Comparison of ENCODE assay signal across 26 cellular contexts in the genomic region with DNA sequence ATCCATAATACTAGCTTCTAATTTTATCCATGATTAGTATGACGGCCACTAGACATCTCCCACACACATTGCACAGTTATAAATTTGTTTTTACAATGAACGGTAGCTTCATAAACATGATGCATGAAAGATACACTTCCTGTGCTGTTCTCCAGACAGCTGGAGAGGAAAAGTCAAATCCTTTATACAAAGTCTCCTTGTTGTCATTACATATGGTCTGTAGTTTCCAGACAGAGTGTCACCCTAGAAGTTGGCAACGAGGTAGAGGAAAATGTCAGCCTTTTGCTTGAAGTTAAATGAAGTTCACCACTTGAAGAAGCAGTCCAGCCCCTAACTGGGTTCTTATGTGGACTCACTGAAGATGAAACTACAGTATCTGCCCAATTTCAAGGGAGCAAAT.
"Had no signal": no experiment of that assay in that cellular context is flagged by ENCODE, and none has a peak within 500 bp of the region (broad histone marks: within the 10 kb centered on the region; RNA-seq: fewer than 3 reads in every experiment).

No MANE protein-coding gene starts in this region.

- H3K79me2 ChIP-seq: hepatocyte had no signal

- ATAC-seq: gastroesophageal sphincter; left cardiac atrium; left ventricle myocardium superior; naive thymus-derived CD4-positive, alpha-beta T cell; psoas muscle; stimulated activated memory B cell treated with anti-CD40 and anti-IgM and Interleukin-4, amounts not matched to agents 10 μg/mL and 1 μg/mL and 100 μg/mL, for 72 hours; upper lobe of right lung had no signal

- DNase-seq: effector CD4-positive, alpha-beta T cell; endodermal cell; kidney; left cardiac atrium; left ventricle myocardium superior; mesendoderm; naive thymus-derived CD4-positive, alpha-beta T cell; nephron progenitor cell; psoas muscle; retina; right lobe of liver; spleen; stimulated activated CD4-positive, alpha-beta T cell treated with anti-CD3 and anti-CD28 coated beads, Interleukin-15, amount 100 ng/mL, for 24 hours; stimulated activated CD4-positive, alpha-beta T cell treated with anti-CD3 and anti-CD28 coated beads, Interleukin-1b, Interleukin-23, amount 100 ng/mL, for 48 hours; stimulated activated CD4-positive, alpha-beta T cell treated with anti-CD3 and anti-CD28 coated beads, Interleukin-4, amount 100 ng/mL, for 24 hours; testis; upper lobe of right lung had no signal

- H3K27ac ChIP-seq: coronary artery, gastroesophageal sphincter, hepatocyte, neutrophil, psoas muscle, right lobe of liver, testis, tibial nerve, upper lobe of right lung, vagina had no signal

- H3K27me3 ChIP-seq: gastroesophageal sphincter, hepatocyte, neutrophil, right lobe of liver, spleen, testis, tibial nerve, upper lobe of right lung, vagina had no signal

- H3K4me3 ChIP-seq: coronary artery, gastroesophageal sphincter, hepatocyte, lung, psoas muscle, right lobe of liver, spleen, testis, tibial nerve, upper lobe of right lung, vagina had no signal

- H3K4me3 Mint-ChIP-seq: endodermal cell; naive thymus-derived CD4-positive, alpha-beta T cell; nephron progenitor cell; stimulated activated memory B cell treated with anti-CD40 and anti-IgM and Interleukin-4, amounts not matched to agents 10 μg/mL and 1 μg/mL and 100 μg/mL, for 72 hours; stimulated activated naive CD8-positive, alpha-beta T cell treated with anti-CD3 and anti-CD28 coated beads, Interleukin-15, Interleukin-2, amounts not matched to agents 100 ng/mL and 50 ng/mL, for 24 hours had no signal

- H3K36me3 Mint-ChIP-seq: naive thymus-derived CD4-positive, alpha-beta T cell; stimulated activated memory B cell treated with anti-CD40 and anti-IgM and Interleukin-4, amounts not matched to agents 10 μg/mL and 1 μg/mL and 100 μg/mL, for 72 hours had no signal

- FAIRE-seq: kidney had no signal

- H3K9me3 ChIP-seq: gastroesophageal sphincter, neutrophil, psoas muscle, right lobe of liver, spleen, testis, tibial nerve, upper lobe of right lung, vagina had no signal

- H2AFZ ChIP-seq: hepatocyte had no signal

- H3K4me1 Mint-ChIP-seq: naive thymus-derived CD4-positive, alpha-beta T cell; nephron progenitor cell; stimulated activated memory B cell treated with anti-CD40 and anti-IgM and Interleukin-4, amounts not matched to agents 10 μg/mL and 1 μg/mL and 100 μg/mL, for 72 hours had no signal

- H3K4me2 ChIP-seq: hepatocyte had no signal

- H3K27ac Mint-ChIP-seq: endodermal cell; naive thymus-derived CD4-positive, alpha-beta T cell; nephron progenitor cell; stimulated activated memory B cell treated with anti-CD40 and anti-IgM and Interleukin-4, amounts not matched to agents 10 μg/mL and 1 μg/mL and 100 μg/mL, for 72 hours; stimulated activated naive CD8-positive, alpha-beta T cell treated with anti-CD3 and anti-CD28 coated beads, Interleukin-15, Interleukin-2, amounts not matched to agents 100 ng/mL and 50 ng/mL, for 24 hours had no signal

- H3K4me1 ChIP-seq: psoas muscle, right lobe of liver, spleen, upper lobe of right lung, vagina had no signal

- H3K36me3 ChIP-seq: gastroesophageal sphincter, neutrophil, right lobe of liver, spleen, tibial nerve, upper lobe of right lung, vagina had no signal

- H3K9me3 Mint-ChIP-seq: endodermal cell; naive thymus-derived CD4-positive, alpha-beta T cell; nephron progenitor cell; stimulated activated memory B cell treated with anti-CD40 and anti-IgM and Interleukin-4, amounts not matched to agents 10 μg/mL and 1 μg/mL and 100 μg/mL, for 72 hours; stimulated activated naive CD8-positive, alpha-beta T cell treated with anti-CD3 and anti-CD28 coated beads, Interleukin-15, Interleukin-2, amounts not matched to agents 100 ng/mL and 50 ng/mL, for 24 hours had no signal
